11 cellular contexts compared by ENCODE assay signal in genomic region chr10:88392222-88392621, GRCh38.
DNase-seq lines count a peak whose midpoint lies in the region; ATAC-seq lines count a peak whose summit lies in the region.
"Had no signal": no experiment of that assay in that cellular context is flagged by ENCODE, and none has a peak within 500 bp of the region (broad histone marks: within the 10 kb centered on the region; RNA-seq: fewer than 3 reads in every experiment).

No MANE protein-coding gene starts in this region.

- peaks cover 13% of the 10 kb centered on the region for H3K9me3 Mint-ChIP-seq in activated naive CD8-positive, alpha-beta T cell treated with anti-CD3 and anti-CD28 coated beads, Interleukin-2, amount 10 ng/mL, durations not matched to agents 7 days and 5 days

- H3K27ac Mint-ChIP-seq in activated naive CD8-positive, alpha-beta T cell treated with anti-CD3 and anti-CD28 coated beads, Interleukin-2, amount 10 ng/mL, durations not matched to agents 7 days and 5 days, result peak overlapping the region; percentile 82

- peaks cover 22% of the 10 kb centered on the region for H3K36me3 Mint-ChIP-seq in activated naive CD8-positive, alpha-beta T cell treated with anti-CD3 and anti-CD28 coated beads, Interleukin-2, amount 10 ng/mL, durations not matched to agents 7 days and 5 days

- H3K27me3 ChIP-seq in HAP-1 (ENCODE audit: low read depth), result no peaks in the 10 kb centered on the region

- no peak for DNase-seq in activated naive CD8-positive, alpha-beta T cell treated with anti-CD3 and anti-CD28 coated beads, Interleukin-2, amount 10 ng/mL, durations not matched to agents 7 days and 5 days
- DNase-seq in HAP-1 (ENCODE audit: low spot score in 2 of 2), result no peak
- no peak for DNase-seq in HuH-7.5 (ENCODE audit: low spot score)
- no peak for DNase-seq in NCI-H2171 treated with DMSO at 0.1 percent for 48 hours (lab: John Stamatoyannopoulos, UW)
- no peak for DNase-seq in stimulated activated CD8-positive, alpha-beta memory T cell treated with anti-CD3 and anti-CD28 coated beads, Interleukin-4, amount 100 ng/mL, for 48 hours
- DNase-seq: activated CD8-positive, alpha-beta memory T cell treated with anti-CD3 and anti-CD28 coated beads for 24 hours; NCI-H146 had no signal

- in situ Hi-C loops in HAP-1 (cut with MboI; ENCODE audit: low sequenced_read_pairs), result no loop called here

- peaks cover 4% of the 10 kb centered on the region; the same call in 1 of the 2 replicates for H3K9me3 ChIP-seq in HAP-1

- no peaks in the 10 kb centered on the region for H3K4me1 ChIP-seq in HAP-1

- no peak overlapping the region for H3K4me3 ChIP-seq in HAP-1

- POLR2A ChIA-PET in activated naive CD8-positive, alpha-beta T cell treated with anti-CD3 and anti-CD28 coated beads, Interleukin-2, amount 10 ng/mL, durations not matched to agents 7 days and 5 days (lab: Charles Lee), result interaction anchor here (1.0 to 2.0 kb wide), 2 partner anchors 28 to 528 kb away, joined by 3 to 31 read pairs; partner anchors contain the start of genes KLLN and PTEN

- peak; percentile 82 for ATAC-seq in GM18502 (IDR thresholded peaks at IDR 0.05; ENCODE audit: poor library complexity, unreplicated experiment)
- ATAC-seq in GM21423 (IDR thresholded peaks at IDR 0.05; ENCODE audit: unreplicated experiment), result peak; percentile 91
- peak; percentile 93 for ATAC-seq in HG03442 (IDR thresholded peaks at IDR 0.05; ENCODE audit: unreplicated experiment)
- ATAC-seq in activated naive CD8-positive, alpha-beta T cell treated with anti-CD3 and anti-CD28 coated beads, Interleukin-2, amount 10 ng/mL, durations not matched to agents 7 days and 5 days (ENCODE audit: low read depth), result peak; percentile 94

- no peaks in the 10 kb centered on the region for H3K27me3 Mint-ChIP-seq in activated naive CD8-positive, alpha-beta T cell treated with anti-CD3 and anti-CD28 coated beads, Interleukin-2, amount 10 ng/mL, durations not matched to agents 7 days and 5 days

- no peaks in the 10 kb centered on the region for H3K36me3 ChIP-seq in HAP-1 (replicated peaks)

- H3K4me1 Mint-ChIP-seq in activated naive CD8-positive, alpha-beta T cell treated with anti-CD3 and anti-CD28 coated beads, Interleukin-2, amount 10 ng/mL, durations not matched to agents 7 days and 5 days, result peaks cover 17% of the 10 kb centered on the region

- H3K4me3 Mint-ChIP-seq in activated naive CD8-positive, alpha-beta T cell treated with anti-CD3 and anti-CD28 coated beads, Interleukin-2, amount 10 ng/mL, durations not matched to agents 7 days and 5 days, result peak overlapping the region; percentile 59
- H3K4me3 Mint-ChIP-seq: nephron had no signal
